Comparison of ENCODE assay signal across 9 cellular contexts in genomic region chr1:22053018-22053860, GRCh38. TPM values are rescaled to one million over a fixed set of nuclear protein-coding genes. Genes with fewer than 3 reads are reported as not detected.
DNase-seq lines count a peak whose midpoint lies in the region; ATAC-seq and TF ChIP-seq lines count a peak whose summit lies in the region.
"Had no signal": no experiment of that assay in that cellular context is flagged by ENCODE, and none has a peak within 500 bp of the region (broad histone marks: within the 10 kb centered on the region; RNA-seq: fewer than 3 reads in every experiment).

No MANE protein-coding gene starts in this region.

- no peaks in the 10 kb centered on the region for H3K9me3 ChIP-seq in BLaER1

- H3K4me2 ChIP-seq in BLaER1: peak overlapping the region; percentile 86

- no peaks in the 10 kb centered on the region for H3K9me3 Mint-ChIP-seq in activated T-helper 2 cell treated with anti-CD3 and anti-CD28 coated beads, Interferon-gamma antibody, Interleukin-2, Interleukin-4, amounts not matched to agents 10 μg/mL and 5 μg/mL and 100 μg/mL, durations not matched to agents 14 hours and 24 hours and 36 hours
- H3K9me3 Mint-ChIP-seq in naive thymus-derived CD8-positive, alpha-beta T cell: no peaks in the 10 kb centered on the region

- H3K27ac ChIP-seq in BLaER1: peak overlapping the region; percentile 94
- H3K27ac ChIP-seq in temporal lobe (ENCODE audit: low read depth, low read length): peak overlapping the region; percentile 80

- peaks cover 51% of the 10 kb centered on the region for H4K20me1 ChIP-seq in BLaER1

- DNase-seq in OCI-M1 (lab: John Stamatoyannopoulos, UW) (peak; percentile 88), fibroblast of pulmonary artery (ENCODE audit: low read depth) (peak; percentile 89)
- DNase-seq in activated T-helper 2 cell treated with anti-CD3 and anti-CD28 coated beads, Interferon-gamma antibody, Interleukin-2, Interleukin-4, amounts not matched to agents 10 μg/mL and 5 μg/mL and 100 μg/mL, durations not matched to agents 14 hours and 24 hours and 36 hours (ENCODE audit: low spot score): peak; percentile 56
- DNase-seq in naive thymus-derived CD8-positive, alpha-beta T cell: peak; percentile 38 to 75 (median 61)

- H3K27me3 Mint-ChIP-seq in activated T-helper 2 cell treated with anti-CD3 and anti-CD28 coated beads, Interferon-gamma antibody, Interleukin-2, Interleukin-4, amounts not matched to agents 10 μg/mL and 5 μg/mL and 100 μg/mL, durations not matched to agents 14 hours and 24 hours and 36 hours (ENCODE audit: low read depth): no peaks in the 10 kb centered on the region
- peaks cover 0 to 5% (median 0%) of the 10 kb centered on the region in 5 donors for H3K27me3 Mint-ChIP-seq in naive thymus-derived CD8-positive, alpha-beta T cell

- intact Hi-C loops in activated T-helper 2 cell treated with anti-CD3 and anti-CD28 coated beads, Interferon-gamma antibody, Interleukin-2, Interleukin-4, amounts not matched to agents 10 μg/mL and 5 μg/mL and 100 μg/mL, durations not matched to agents 14 hours and 24 hours and 36 hours (cut with micrococcal nuclease): loop anchor here (1.0 to 5.0 kb wide), 3 partner anchors 28 to 271 kb away; partner anchors contain the start of gene USP48

- H3K4me3 Mint-ChIP-seq in activated T-helper 2 cell treated with anti-CD3 and anti-CD28 coated beads, Interferon-gamma antibody, Interleukin-2, Interleukin-4, amounts not matched to agents 10 μg/mL and 5 μg/mL and 100 μg/mL, durations not matched to agents 14 hours and 24 hours and 36 hours (ENCODE audit: low read depth): peak overlapping the region; percentile 98
- peak overlapping the region; percentile 92 to 100 (median 96) for H3K4me3 Mint-ChIP-seq in naive thymus-derived CD8-positive, alpha-beta T cell

- H3K36me3 ChIP-seq in BLaER1: peaks cover 15% of the 10 kb centered on the region

- peaks cover 52% of the 10 kb centered on the region for H3K4me1 Mint-ChIP-seq in activated T-helper 2 cell treated with anti-CD3 and anti-CD28 coated beads, Interferon-gamma antibody, Interleukin-2, Interleukin-4, amounts not matched to agents 10 μg/mL and 5 μg/mL and 100 μg/mL, durations not matched to agents 14 hours and 24 hours and 36 hours (ENCODE audit: low read depth)
- peaks cover 31 to 77% (median 65%) of the 10 kb centered on the region in 4 donors for H3K4me1 Mint-ChIP-seq in naive thymus-derived CD8-positive, alpha-beta T cell

- H3K36me3 Mint-ChIP-seq in activated T-helper 2 cell treated with anti-CD3 and anti-CD28 coated beads, Interferon-gamma antibody, Interleukin-2, Interleukin-4, amounts not matched to agents 10 μg/mL and 5 μg/mL and 100 μg/mL, durations not matched to agents 14 hours and 24 hours and 36 hours (ENCODE audit: low read depth): peaks cover 45% of the 10 kb centered on the region
- peaks cover 4 to 39% (median 11%) of the 10 kb centered on the region in 3 donors for H3K36me3 Mint-ChIP-seq in naive thymus-derived CD8-positive, alpha-beta T cell

- peak overlapping the region; percentile 99 for H3K27ac Mint-ChIP-seq in activated T-helper 2 cell treated with anti-CD3 and anti-CD28 coated beads, Interferon-gamma antibody, Interleukin-2, Interleukin-4, amounts not matched to agents 10 μg/mL and 5 μg/mL and 100 μg/mL, durations not matched to agents 14 hours and 24 hours and 36 hours
- H3K27ac Mint-ChIP-seq in naive thymus-derived CD8-positive, alpha-beta T cell: peak overlapping the region; percentile 96 to 100 (median 99)

- H3K27me3 ChIP-seq in BLaER1: no peaks in the 10 kb centered on the region

- peaks cover 40% of the 10 kb centered on the region for H3K4me1 ChIP-seq in BLaER1

- TF ChIP-seq CTCF in fibroblast of pulmonary artery (IDR thresholded peaks at IDR 0.05; ENCODE audit: low read length, missing control alignments): no peak

- H3K4me3 ChIP-seq in BLaER1 (peak overlapping the region; percentile 86), fibroblast of pulmonary artery (replicated peaks; ENCODE audit: low read depth, low read length) (peak overlapping the region; percentile 91)

- POLR2A ChIA-PET in naive thymus-derived CD8-positive, alpha-beta T cell (lab: Charles Lee): interaction anchor here (0.6 to 12.9 kb wide), 17 partner anchors 9 to 1325 kb away, joined by 3 to 381 read pairs (median 5); no protein-coding TSS in a partner anchor

- ATAC-seq in GM19351 (IDR thresholded peaks at IDR 0.05; ENCODE audit: unreplicated experiment) (peak; percentile 24), HG03460 (IDR thresholded peaks at IDR 0.05; ENCODE audit: unreplicated experiment) (peak; percentile 35)
- peak; percentile 45 to 49 for ATAC-seq in naive thymus-derived CD8-positive, alpha-beta T cell

- peak overlapping the region; percentile 93 for H3K9ac ChIP-seq in BLaER1

RNA-seq across cellular contexts. Expression of gene CDC42, which starts 0.7 kb away (rescaled TPM):
- 342 and 350 TPM in 2 replicates for total RNA-seq in activated T-helper 2 cell treated with anti-CD3 and anti-CD28 coated beads, Interferon-gamma antibody, Interleukin-2, Interleukin-4, amounts not matched to agents 10 μg/mL and 5 μg/mL and 100 μg/mL, durations not matched to agents 14 hours and 24 hours and 36 hours
- 100 to 1,000 TPM; 229 to 239 TPM for total RNA-seq in naive thymus-derived CD8-positive, alpha-beta T cell
- 100 to 1,000 TPM; 236 to 472 (median 393) TPM for polyA plus RNA-seq in naive thymus-derived CD8-positive, alpha-beta T cell
- total RNA-seq in temporal lobe: 313 TPM

RNA-seq across cellular contexts. Expression of gene CELA3A, which starts 51.8 kb away (rescaled TPM):
- not detected in 2 replicates for total RNA-seq in activated T-helper 2 cell treated with anti-CD3 and anti-CD28 coated beads, Interferon-gamma antibody, Interleukin-2, Interleukin-4, amounts not matched to agents 10 μg/mL and 5 μg/mL and 100 μg/mL, durations not matched to agents 14 hours and 24 hours and 36 hours
- total RNA-seq in naive thymus-derived CD8-positive, alpha-beta T cell: not detected
- polyA plus RNA-seq in naive thymus-derived CD8-positive, alpha-beta T cell: not detected
- not detected for total RNA-seq in temporal lobe
- total RNA-seq: T-helper 1 cell treated with Interleukin-12 subunit alpha and Interleukin-12 subunit beta and Interleukin-4 antibody, amounts not matched to agents 30 ng/mL and 1 ng/mL, for 36 hours had no signal

Comparison
In these comparisons a context has a peak if more than half of its experiments do, and no peak if none do; other contexts are left out.
1. Peak in every context shown above with its lines: DNase-seq, ATAC-seq, H3K4me3 ChIP-seq and H3K27ac ChIP-seq.